Comparison of ENCODE assay signal across 8 cellular contexts in the genomic region with DNA sequence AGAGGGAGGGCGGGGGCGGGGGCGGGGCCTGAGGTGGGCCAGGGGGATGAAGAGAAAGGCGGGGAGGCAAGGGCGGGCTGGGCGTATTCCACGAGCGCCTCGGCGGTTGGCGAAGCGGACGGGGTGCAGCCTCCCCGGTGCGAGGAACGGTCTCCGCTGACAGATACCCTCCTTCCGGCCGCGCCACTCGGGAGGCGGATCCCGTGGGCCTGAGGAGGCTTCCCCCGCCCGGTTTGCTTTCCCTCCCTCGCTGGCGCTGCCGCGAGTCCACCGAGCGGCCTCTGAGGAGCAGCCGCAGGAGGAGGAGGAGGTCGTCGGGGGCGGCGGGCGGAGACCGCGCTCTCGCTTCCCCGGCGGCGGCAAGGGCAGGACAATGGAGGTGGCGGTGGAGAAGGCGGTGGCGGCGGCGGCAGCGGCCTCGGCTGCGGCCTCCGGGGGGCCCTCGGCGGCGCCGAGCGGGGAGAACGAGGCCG. TPM values are rescaled to one million over a fixed set of nuclear protein-coding genes. Genes with fewer than 3 reads are reported as not detected.
DNase-seq lines count a peak whose midpoint lies in the region; ATAC-seq and TF ChIP-seq lines count a peak whose summit lies in the region.

A gene (plus strand): TSS at position 84 of the 473 bp plus-strand sequence. CDS start 290 bp downstream, at position 374.

- H3K4me1 Mint-ChIP-seq in immature natural killer cell: peaks cover 28 to 48% of the 10 kb centered on the region in 2 donors
- peaks cover 14% of the 10 kb centered on the region for H3K4me1 Mint-ChIP-seq in stimulated activated memory B cell treated with anti-CD40 and anti-IgM and Interleukin-4, amounts not matched to agents 10 μg/mL and 1 μg/mL and 100 μg/mL, for 72 hours

- in situ Hi-C loops in astrocyte of the cerebellum (cut with HindIII; ENCODE audit: low sequenced_read_pairs): no loop called here

- H3K27me3 Mint-ChIP-seq in immature natural killer cell (ENCODE audit: low read depth in 3 of 3): peaks cover 4 to 11% (median 8%) of the 10 kb centered on the region in 3 donors
- H3K27me3 Mint-ChIP-seq in stimulated activated memory B cell treated with anti-CD40 and anti-IgM and Interleukin-4, amounts not matched to agents 10 μg/mL and 1 μg/mL and 100 μg/mL, for 72 hours: no peaks in the 10 kb centered on the region

- peak; percentile 62 for ATAC-seq in GM18517 (IDR thresholded peaks at IDR 0.05; ENCODE audit: unreplicated experiment)
- peak; percentile 59 for ATAC-seq in HG02938 (IDR thresholded peaks at IDR 0.05; ENCODE audit: unreplicated experiment)
- no peak for ATAC-seq in stimulated activated memory B cell treated with anti-CD40 and anti-IgM and Interleukin-4, amounts not matched to agents 10 μg/mL and 1 μg/mL and 100 μg/mL, for 72 hours

- H3K9me3 Mint-ChIP-seq in immature natural killer cell: no peaks in the 10 kb centered on the region
- peaks cover 2% of the 10 kb centered on the region for H3K9me3 Mint-ChIP-seq in stimulated activated memory B cell treated with anti-CD40 and anti-IgM and Interleukin-4, amounts not matched to agents 10 μg/mL and 1 μg/mL and 100 μg/mL, for 72 hours

- DNase-seq in A172 (ENCODE audit: low spot score) (no peak), NCI-H69 (lab: John Stamatoyannopoulos, UW) (peak; percentile 100), astrocyte of the cerebellum (ENCODE audit: low read depth) (no peak), immature natural killer cell (peak in 1 of 3 donors; percentile 95), SHP77 treated with DMSO at 0.1 percent for 48 hours (lab: John Stamatoyannopoulos, UW) (no peak)

- H3K4me3 ChIP-seq in astrocyte of the cerebellum (ENCODE audit: low read depth, low read length): peak within 1 kb of the TSS; percentile 62

- peak within 1 kb of the TSS; percentile 81 to 94 (median 90) for H3K27ac Mint-ChIP-seq in immature natural killer cell
- peak within 1 kb of the TSS; percentile 41 for H3K27ac Mint-ChIP-seq in stimulated activated memory B cell treated with anti-CD40 and anti-IgM and Interleukin-4, amounts not matched to agents 10 μg/mL and 1 μg/mL and 100 μg/mL, for 72 hours

- no peaks in the 10 kb centered on the region for H3K36me3 Mint-ChIP-seq in immature natural killer cell
- H3K36me3 Mint-ChIP-seq in stimulated activated memory B cell treated with anti-CD40 and anti-IgM and Interleukin-4, amounts not matched to agents 10 μg/mL and 1 μg/mL and 100 μg/mL, for 72 hours: no peaks in the 10 kb centered on the region

- TF ChIP-seq CTCF in astrocyte of the cerebellum (IDR thresholded peaks at IDR 0.05; ENCODE audit: low read depth, low read length, missing control alignments): no peak

- peak within 1 kb of the TSS; percentile 86 to 96 (median 91) for H3K4me3 Mint-ChIP-seq in immature natural killer cell
- H3K4me3 Mint-ChIP-seq in stimulated activated memory B cell treated with anti-CD40 and anti-IgM and Interleukin-4, amounts not matched to agents 10 μg/mL and 1 μg/mL and 100 μg/mL, for 72 hours: peak within 1 kb of the TSS; percentile 81

RNA-seq across cellular contexts. Expression of the gene that starts here (rescaled TPM):
- 16.6 and 18.8 TPM in 2 replicates for total RNA-seq in A172 (2014; rRNA removed; shearing (Covaris generic))
- 10 to 100 TPM in 1 of 3 donors, 1 to 10 TPM in 2; 4.2 to 11.4 (median 4.8) TPM for polyA plus RNA-seq in immature natural killer cell
